Comparison of ENCODE assay signal across 20 cellular contexts in genomic region chr1:42170779-42171621, GRCh38. TPM values are rescaled to one million over a fixed set of nuclear protein-coding genes. Genes with fewer than 3 reads are reported as not detected.
DNase-seq lines count a peak whose midpoint lies in the region; ATAC-seq and TF ChIP-seq lines count a peak whose summit lies in the region.
"Had no signal": no experiment of that assay in that cellular context is flagged by ENCODE, and none has a peak within 500 bp of the region (broad histone marks: within the 10 kb centered on the region; RNA-seq: fewer than 3 reads in every experiment).

No MANE protein-coding gene starts in this region.

- no peak for TF ChIP-seq POLR2A in NB4 (IDR thresholded peaks at IDR 0.05; ENCODE audit: extremely low read depth, insufficient read length)

- no peaks in the 10 kb centered on the region for H3K27me3 Mint-ChIP-seq in central memory CD8-positive, alpha-beta T cell
- peaks cover 0 to 10% (median 0%) of the 10 kb centered on the region in 3 donors for H3K27me3 Mint-ChIP-seq in naive B cell

- TF ChIP-seq CTCF in NB4 (IDR thresholded peaks at IDR 0.05; ENCODE audit: low read depth, low read length), result no peak

- no peak for ATAC-seq in central memory CD8-positive, alpha-beta T cell (replicated peaks; ENCODE audit: extremely low read depth, poor library complexity, severe bottlenecking)
- ATAC-seq in naive B cell (ENCODE audit: low read depth in 2 of 2), result no peak
- ATAC-seq in activated naive CD4-positive, alpha-beta T cell treated with anti-CD3 and anti-CD28 coated beads, Interleukin-2, amount 50 U/mL, for 72 hours, result no peak
- no peak for ATAC-seq in HG03175 (IDR thresholded peaks at IDR 0.05; ENCODE audit: unreplicated experiment)
- ATAC-seq: A549; naive thymus-derived CD8-positive, alpha-beta T cell had no signal

- H3K36me3 Mint-ChIP-seq in central memory CD8-positive, alpha-beta T cell (ENCODE audit: insufficient read depth), result peaks cover 10% of the 10 kb centered on the region
- no peaks in the 10 kb centered on the region for H3K36me3 Mint-ChIP-seq in naive B cell
- no peaks in the 10 kb centered on the region for H3K36me3 Mint-ChIP-seq in activated naive CD4-positive, alpha-beta T cell treated with anti-CD3 and anti-CD28 coated beads, Interleukin-2, amount 50 U/mL, for 72 hours
- H3K36me3 Mint-ChIP-seq: naive thymus-derived CD8-positive, alpha-beta T cell had no signal

- H3K9me3 Mint-ChIP-seq in central memory CD8-positive, alpha-beta T cell, result no peaks in the 10 kb centered on the region
- H3K9me3 Mint-ChIP-seq in naive B cell, result no peaks in the 10 kb centered on the region
- H3K9me3 Mint-ChIP-seq in activated naive CD4-positive, alpha-beta T cell treated with anti-CD3 and anti-CD28 coated beads, Interleukin-2, amount 50 U/mL, for 72 hours, result no peaks in the 10 kb centered on the region
- H3K9me3 Mint-ChIP-seq: naive thymus-derived CD8-positive, alpha-beta T cell had no signal

- no peak overlapping the region for H3K4me3 ChIP-seq in NB4 (ENCODE audit: low read depth, low read length)
- H3K4me3 ChIP-seq: A549, SK-N-MC, thoracic aorta had no signal

- H3K4me1 Mint-ChIP-seq in central memory CD8-positive, alpha-beta T cell, result no peaks in the 10 kb centered on the region
- H3K4me1 Mint-ChIP-seq in naive B cell, result peaks cover 0 to 6% (median 0%) of the 10 kb centered on the region in 3 donors

- H3K27ac Mint-ChIP-seq in central memory CD8-positive, alpha-beta T cell (ENCODE audit: low read depth), result peak overlapping the region; percentile 19
- H3K27ac Mint-ChIP-seq in naive B cell, result peak overlapping the region in 4 of 6 donors; percentile 23 to 92 (median 53)
- no peak overlapping the region for H3K27ac Mint-ChIP-seq in activated naive CD4-positive, alpha-beta T cell treated with anti-CD3 and anti-CD28 coated beads, Interleukin-2, amount 50 U/mL, for 72 hours

- DNase-seq in NCI-H2171 treated with DMSO at 0.1 percent for 48 hours (lab: John Stamatoyannopoulos, UW), result peak; percentile 62
- DNase-seq in NCI-H2171 (lab: John Stamatoyannopoulos, UW), result no peak
- DNase-seq in NB4 (ENCODE audit: low read depth), result peak; percentile 22
- DNase-seq in central memory CD8-positive, alpha-beta T cell (ENCODE audit: low spot score in 2 of 2), result no peak
- no peak for DNase-seq in naive B cell
- no peak for DNase-seq in activated naive CD4-positive, alpha-beta T cell treated with anti-CD3 and anti-CD28 coated beads, Interleukin-2, amount 50 U/mL, for 72 hours (ENCODE audit: low spot score in 2 of 2)
- DNase-seq in activated CD4-positive, alpha-beta T cell treated with anti-CD3 and anti-CD28 coated beads for 4 hours, result no peak
- DNase-seq: activated CD4-positive, alpha-beta T cell treated with anti-CD3 and anti-CD28 coated beads, Interleukin-2, amount 50 U/mL, for 48 hours; activated T-cell treated with anti-CD3 and anti-CD28 coated beads, Interleukin-2, amount 50 U/mL, for 48 hours; cerebellar nuclear complex; naive thymus-derived CD8-positive, alpha-beta T cell; NCI-H187 treated with DMSO at 0.1 percent for 48 hours; stimulated activated CD8-positive, alpha-beta memory T cell treated with anti-CD3 and anti-CD28 coated beads, Interleukin-4, amount 100 ng/mL, for 48 hours had no signal

- H3K4me3 Mint-ChIP-seq in central memory CD8-positive, alpha-beta T cell, result no peak overlapping the region
- H3K4me3 Mint-ChIP-seq in naive B cell, result no peak overlapping the region
- H3K4me3 Mint-ChIP-seq: CD14-positive monocyte had no signal

RNA-seq across cellular contexts. Expression of gene GUCA2A, which starts 6.5 kb away (rescaled TPM):
- polyA plus RNA-seq in naive B cell (ENCODE audit: low read depth in 6 of 6), result not detected
- total RNA-seq in activated naive CD4-positive, alpha-beta T cell treated with anti-CD3 and anti-CD28 coated beads, Interleukin-2, amount 50 U/mL, for 72 hours, result not detected
- total RNA-seq: endothelial cell of umbilical vein; naive thymus-derived CD8-positive, alpha-beta T cell; thoracic aorta had no signal
- polyA plus RNA-seq: A549; CD14-positive monocyte; endothelial cell of umbilical vein; keratinocyte; naive thymus-derived CD8-positive, alpha-beta T cell had no signal

RNA-seq across cellular contexts. Expression of gene GUCA2B, which starts 17.8 kb away (rescaled TPM):
- polyA plus RNA-seq in naive B cell (ENCODE audit: low read depth in 6 of 6), result not detected
- total RNA-seq in activated naive CD4-positive, alpha-beta T cell treated with anti-CD3 and anti-CD28 coated beads, Interleukin-2, amount 50 U/mL, for 72 hours, result not detected
- total RNA-seq: endothelial cell of umbilical vein; naive thymus-derived CD8-positive, alpha-beta T cell; thoracic aorta had no signal
- polyA plus RNA-seq: CD14-positive monocyte; endothelial cell of umbilical vein; keratinocyte; naive thymus-derived CD8-positive, alpha-beta T cell had no signal

Comparison
In these comparisons a context has a peak if more than half of its experiments do, and no peak if none do; other contexts are left out.
1. DNase-seq: peak in NCI-H2171 treated with DMSO at 0.1 percent for 48 hours (single experiment) and NB4 (single experiment); none in NCI-H2171 (single experiment), central memory CD8-positive, alpha-beta T cell (0 of 2), naive B cell (single experiment), activated naive CD4-positive, alpha-beta T cell treated with anti-CD3 and anti-CD28 coated beads, Interleukin-2, amount 50 U/mL, for 72 hours (0 of 2) and activated CD4-positive, alpha-beta T cell treated with anti-CD3 and anti-CD28 coated beads for 4 hours (0 of 2).
2. H3K27ac Mint-ChIP-seq: peak in central memory CD8-positive, alpha-beta T cell (single experiment) and naive B cell (4 of 6); none in activated naive CD4-positive, alpha-beta T cell treated with anti-CD3 and anti-CD28 coated beads, Interleukin-2, amount 50 U/mL, for 72 hours (0 of 2).